1 cellular context compared by ENCODE assay signal in genomic region chr1:169873582-169874200, GRCh38.
TF ChIP-seq lines count a peak whose summit lies in the region.

No MANE protein-coding gene starts in this region.

TF ChIP-seq in IMR-90, 13 proteins besides CTCF, POLR2A, EP300 and RAD21:
- TF ChIP-seq RFX5 (IDR thresholded peaks at IDR 0.05; ENCODE audit: low read depth, low read length), result no peak
- TF ChIP-seq NFE2L2 (IDR thresholded peaks at IDR 0.05; ENCODE audit: low read depth, low read length), result no peak
- no peak for TF ChIP-seq USF2 (IDR thresholded peaks at IDR 0.05; ENCODE audit: low read depth, low read length)
- TF ChIP-seq CHD1 (IDR thresholded peaks at IDR 0.05; ENCODE audit: low read depth, low read length), result no peak
- TF ChIP-seq CEBPB (IDR thresholded peaks at IDR 0.05; ENCODE audit: low read depth, low read length), result no peak
